Comparison of ENCODE assay signal across 24 cellular contexts in the genomic region with DNA sequence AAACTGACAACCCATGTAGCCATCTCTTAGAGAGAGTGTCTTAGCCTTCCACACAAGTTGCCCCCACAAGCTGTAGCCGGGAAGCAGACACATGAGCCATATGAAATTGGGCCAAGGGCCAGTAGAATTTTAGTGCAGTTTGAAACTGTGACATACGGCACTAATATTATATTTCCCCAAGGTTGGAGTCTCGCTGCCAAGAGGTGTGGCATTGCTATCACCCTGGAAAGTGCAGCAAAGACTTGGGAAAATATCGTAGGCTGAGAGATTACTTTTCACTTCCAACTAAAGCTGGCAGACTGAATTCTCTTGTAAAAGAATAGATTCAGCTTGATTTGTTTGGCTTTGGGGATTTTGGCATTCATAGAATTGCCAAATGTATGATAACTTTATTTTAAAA.
"Had no signal": no experiment of that assay in that cellular context is flagged by ENCODE, and none has a peak within 500 bp of the region (broad histone marks: within the 10 kb centered on the region; RNA-seq: fewer than 3 reads in every experiment).

No MANE protein-coding gene starts in this region.

- H3K36me3 ChIP-seq: esophagus squamous epithelium, gastrocnemius medialis, neutrophil, prostate gland, right atrium auricular region, stomach, thyroid gland, vagina had no signal

- H3K36me3 Mint-ChIP-seq: memory B cell; naive B cell; natural killer cell treated with Interleukin-12 subunit alpha and Interleukin-12 subunit beta and Interleukin-15 and Interleukin-18, amount 100 ng/mL, for 72 hours; stimulated activated effector memory CD8-positive, alpha-beta T cell treated with anti-CD3 and anti-CD28 coated beads, Interleukin-12 subunit alpha, Interleukin-12 subunit beta, amount 100 ng/mL, for 72 hours had no signal

- ATAC-seq: gastrocnemius medialis; natural killer cell treated with Interleukin-12 subunit alpha and Interleukin-12 subunit beta and Interleukin-15 and Interleukin-18, amount 100 ng/mL, for 72 hours; sciatic nerve; stimulated activated effector memory CD8-positive, alpha-beta T cell treated with anti-CD3 and anti-CD28 coated beads, Interleukin-12 subunit alpha, Interleukin-12 subunit beta, amount 100 ng/mL, for 72 hours had no signal

- H3K27ac Mint-ChIP-seq: memory B cell; naive B cell; natural killer cell treated with Interleukin-12 subunit alpha and Interleukin-12 subunit beta and Interleukin-15 and Interleukin-18, amount 100 ng/mL, for 72 hours; stimulated activated effector memory CD8-positive, alpha-beta T cell treated with anti-CD3 and anti-CD28 coated beads, Interleukin-12 subunit alpha, Interleukin-12 subunit beta, amount 100 ng/mL, for 72 hours had no signal

- H3K27ac ChIP-seq: coronary artery, esophagus squamous epithelium, gastrocnemius medialis, neutrophil, parathyroid adenoma, prostate gland, right atrium auricular region, thyroid gland, vagina had no signal

- H3K9me3 Mint-ChIP-seq: memory B cell; naive B cell; natural killer cell treated with Interleukin-12 subunit alpha and Interleukin-12 subunit beta and Interleukin-15 and Interleukin-18, amount 100 ng/mL, for 72 hours; neural crest cell; stimulated activated effector memory CD8-positive, alpha-beta T cell treated with anti-CD3 and anti-CD28 coated beads, Interleukin-12 subunit alpha, Interleukin-12 subunit beta, amount 100 ng/mL, for 72 hours had no signal

- DNase-seq: dermis blood vessel endothelial cell; effector memory CD4-positive, alpha-beta T cell; erythroblast; esophagus squamous epithelium; gastrocnemius medialis; naive B cell; stimulated activated CD4-positive, alpha-beta T cell treated with anti-CD3 and anti-CD28 coated beads, Interleukin-2, amount 100 ng/mL, for 24 hours; stimulated activated CD4-positive, alpha-beta T cell treated with anti-CD3 and anti-CD28 coated beads, Interleukin-4, amount 100 ng/mL, for 24 hours; stimulated activated naive CD4-positive, alpha-beta T cell treated with Interleukin-2 at 50 U/mL for 16 hours; stomach; thyroid gland; trophoblast cell had no signal

- H3K79me2 ChIP-seq: parathyroid adenoma had no signal

- H3K4me3 ChIP-seq: coronary artery, esophagus squamous epithelium, gastrocnemius medialis, lung, prostate gland, right atrium auricular region, stomach, thyroid gland, vagina had no signal

- H2AFZ ChIP-seq: parathyroid adenoma had no signal

- H3K4me3 Mint-ChIP-seq: memory B cell; naive B cell; natural killer cell treated with Interleukin-12 subunit alpha and Interleukin-12 subunit beta and Interleukin-15 and Interleukin-18, amount 100 ng/mL, for 72 hours; neural crest cell; stimulated activated effector memory CD8-positive, alpha-beta T cell treated with anti-CD3 and anti-CD28 coated beads, Interleukin-12 subunit alpha, Interleukin-12 subunit beta, amount 100 ng/mL, for 72 hours had no signal

- H3K4me1 Mint-ChIP-seq: memory B cell; naive B cell; stimulated activated effector memory CD8-positive, alpha-beta T cell treated with anti-CD3 and anti-CD28 coated beads, Interleukin-12 subunit alpha, Interleukin-12 subunit beta, amount 100 ng/mL, for 72 hours had no signal

- H3K27me3 ChIP-seq: esophagus squamous epithelium, gastrocnemius medialis, neutrophil, right atrium auricular region, stomach, thyroid gland, vagina had no signal

- H3K4me1 ChIP-seq: esophagus squamous epithelium, gastrocnemius medialis, parathyroid adenoma, prostate gland, right atrium auricular region, thyroid gland, vagina had no signal
